8 cellular contexts compared by ENCODE assay signal in the genomic region with DNA sequence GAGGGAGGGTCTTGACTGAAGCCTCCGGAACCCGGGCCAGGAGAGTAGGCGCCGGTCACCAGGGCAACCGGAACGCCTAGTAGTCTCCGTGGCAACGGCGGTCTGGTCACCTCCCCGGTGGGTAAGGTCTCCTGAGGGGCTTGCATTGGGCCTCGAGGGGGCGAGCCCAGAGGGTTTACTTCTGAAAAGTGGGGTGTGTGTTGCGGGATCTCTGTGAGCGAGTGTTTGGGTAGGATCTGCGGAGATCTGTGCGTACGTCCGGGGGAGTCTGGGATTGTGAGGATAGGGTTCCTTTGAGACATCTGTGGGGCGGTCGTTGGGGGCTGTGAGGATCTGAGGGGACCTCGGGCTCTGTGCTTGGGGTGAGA. TPM values are rescaled to one million over a fixed set of nuclear protein-coding genes. Genes with fewer than 3 reads are reported as not detected.
DNase-seq lines count a peak whose midpoint lies in the region; ATAC-seq, FAIRE-seq and TF ChIP-seq lines count a peak whose summit lies in the region.

A gene with protein sequence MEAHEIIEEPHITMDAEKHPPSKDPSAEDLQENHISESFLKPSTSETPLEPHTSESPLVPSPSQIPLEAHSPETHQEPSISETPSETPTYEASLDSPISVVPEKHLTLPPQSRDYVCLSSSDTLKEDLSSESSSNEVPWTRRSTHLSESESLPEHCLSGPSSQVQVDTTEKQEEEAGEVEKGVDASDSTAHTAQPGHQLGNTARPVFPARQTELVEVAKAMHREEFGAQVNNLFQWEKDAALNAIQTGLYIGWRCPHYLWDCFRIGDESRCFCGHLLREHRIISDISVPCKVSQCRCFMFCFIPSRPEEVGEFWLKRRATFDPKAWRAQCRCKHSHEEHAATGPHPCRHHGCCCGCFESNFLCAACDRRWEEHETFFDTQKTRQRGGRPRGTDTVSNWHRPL (minus strand): TSS at position 17 of the 368 bp plus-strand sequence. CDS start 2,571 bp downstream, outside the sequence.

- TF ChIP-seq CTCF in astrocyte (IDR thresholded peaks at IDR 0.05; ENCODE audit: insufficient read depth, low read depth, low read length) = no peak

- H3K4me3 ChIP-seq in Karpas-422 (ENCODE audit: low read length) = peak within 1 kb of the TSS; percentile 71
- H3K4me3 ChIP-seq in astrocyte (ENCODE audit: insufficient read depth, low read depth, low read length) = peak within 1 kb of the TSS; percentile 83

- H3K79me2 ChIP-seq in Karpas-422 (ENCODE audit: low read length) (no peaks in the 10 kb centered on the region), astrocyte (ENCODE audit: insufficient read depth, low read length) (no peaks in the 10 kb centered on the region)

- H3K4me1 Mint-ChIP-seq in astrocyte (ENCODE audit: low read depth, unreplicated experiment) = peaks cover 10% of the 10 kb centered on the region
- peaks cover 43% of the 10 kb centered on the region for H3K4me1 Mint-ChIP-seq in stimulated activated naive CD8-positive, alpha-beta T cell treated with anti-CD3 and anti-CD28 coated beads, Interleukin-15, amount 100 ng/mL, for 72 hours

- peak within 1 kb of the TSS; percentile 90 for H3K4me3 Mint-ChIP-seq in astrocyte (ENCODE audit: unreplicated experiment)
- H3K4me3 Mint-ChIP-seq in stimulated activated naive CD8-positive, alpha-beta T cell treated with anti-CD3 and anti-CD28 coated beads, Interleukin-15, amount 100 ng/mL, for 72 hours = peak within 1 kb of the TSS; percentile 92 to 94

- H3K27me3 ChIP-seq in Karpas-422 (ENCODE audit: low read length) (no peaks in the 10 kb centered on the region), astrocyte (ENCODE audit: insufficient read depth, low read length) (no peaks in the 10 kb centered on the region)

- peaks cover 14% of the 10 kb centered on the region for H3K4me1 ChIP-seq in Karpas-422 (ENCODE audit: low read length)
- H3K4me1 ChIP-seq in astrocyte (ENCODE audit: insufficient read depth, low read length) = peaks cover 16% of the 10 kb centered on the region

- H3K9ac ChIP-seq in Karpas-422 (ENCODE audit: low read length) (peak within 1 kb of the TSS; percentile 77), astrocyte (ENCODE audit: low read length) (peak within 1 kb of the TSS; percentile 91)

- H3K27ac ChIP-seq in Karpas-422 (ENCODE audit: low read length) = no peak within 1 kb of the TSS
- H3K27ac ChIP-seq in astrocyte (ENCODE audit: low read depth, low read length) = peak within 1 kb of the TSS; percentile 73

- H2AFZ ChIP-seq in Karpas-422 (ENCODE audit: low read length) (peak within 1 kb of the TSS; percentile 86; the same call in 1 of the 2 replicates), astrocyte (ENCODE audit: low read depth, low read length) (peak within 1 kb of the TSS; percentile 100)

- no peaks in the 10 kb centered on the region for H3K9me3 ChIP-seq in Karpas-422 (ENCODE audit: low read length)
- H3K9me3 ChIP-seq in astrocyte (ENCODE audit: insufficient read depth, low read depth, low read length) = no peaks in the 10 kb centered on the region

- ATAC-seq in stimulated activated naive CD8-positive, alpha-beta T cell treated with anti-CD3 and anti-CD28 coated beads, Interleukin-15, amount 100 ng/mL, for 72 hours = peak; percentile 27

- H4K20me1 ChIP-seq in Karpas-422 (ENCODE audit: insufficient read depth, low read depth, low read length) (no peaks in the 10 kb centered on the region), astrocyte (ENCODE audit: insufficient read depth, low read length) (no peaks in the 10 kb centered on the region)

- H3K27me3 Mint-ChIP-seq in astrocyte (ENCODE audit: low read depth, unreplicated experiment) = peaks cover 8% of the 10 kb centered on the region
- peaks cover 12% of the 10 kb centered on the region for H3K27me3 Mint-ChIP-seq in stimulated activated naive CD8-positive, alpha-beta T cell treated with anti-CD3 and anti-CD28 coated beads, Interleukin-15, amount 100 ng/mL, for 72 hours

- H3K36me3 ChIP-seq in Karpas-422 (ENCODE audit: insufficient read depth, low read length) (no peaks in the 10 kb centered on the region), astrocyte (ENCODE audit: insufficient read depth, low read length) (no peaks in the 10 kb centered on the region)

- H3K27ac Mint-ChIP-seq in astrocyte (ENCODE audit: unreplicated experiment) = peak within 1 kb of the TSS; percentile 86
- peak within 1 kb of the TSS; percentile 89 to 95 for H3K27ac Mint-ChIP-seq in stimulated activated naive CD8-positive, alpha-beta T cell treated with anti-CD3 and anti-CD28 coated beads, Interleukin-15, amount 100 ng/mL, for 72 hours

- TF ChIP-seq POLR2A in H54 (IDR thresholded peaks at IDR 0.05; ENCODE audit: low read depth, low read length) = no peak

- peaks cover 6% of the 10 kb centered on the region for H3K36me3 Mint-ChIP-seq in astrocyte (ENCODE audit: low read depth, unreplicated experiment)

- no peaks in the 10 kb centered on the region for H3K9me3 Mint-ChIP-seq in astrocyte (ENCODE audit: unreplicated experiment)
- no peaks in the 10 kb centered on the region for H3K9me3 Mint-ChIP-seq in stimulated activated naive CD8-positive, alpha-beta T cell treated with anti-CD3 and anti-CD28 coated beads, Interleukin-15, amount 100 ng/mL, for 72 hours

- DNase-seq in DMS53 (lab: John Stamatoyannopoulos, UW) (peak; percentile 59), DMS53 treated with DMSO at 0.1 percent for 48 hours (lab: John Stamatoyannopoulos, UW; ENCODE audit: unreplicated experiment) (no peak), Karpas-422 (no peak), astrocyte (ENCODE audit: low read depth) (no peak), left kidney (ENCODE audit: low read depth, low spot score) (peak; percentile 85), NCI-H1048 (lab: John Stamatoyannopoulos, UW) (no peak), H54 (ENCODE audit: insufficient read length, low spot score) (no peak)
- no peak for DNase-seq in stimulated activated naive CD8-positive, alpha-beta T cell treated with anti-CD3 and anti-CD28 coated beads, Interleukin-15, amount 100 ng/mL, for 72 hours

- no peaks in the 10 kb centered on the region for H3K9me2 ChIP-seq in Karpas-422 (replicated peaks; ENCODE audit: insufficient read depth, low read length)

- FAIRE-seq in astrocyte (lab: Jason Lieb, UNC) (no peak), H54 (lab: Jason Lieb, UNC) (no peak)

- peak within 1 kb of the TSS; percentile 82 for H3K4me2 ChIP-seq in Karpas-422 (ENCODE audit: low read depth, low read length, poor library complexity, severe bottlenecking)
- H3K4me2 ChIP-seq in astrocyte (ENCODE audit: low read length) = peak within 1 kb of the TSS; percentile 100

RNA-seq across cellular contexts. Expression of the gene that starts here (rescaled TPM):
- total RNA-seq in Karpas-422 (2014; rRNA removed; shearing (Covaris generic); ENCODE audit: low replicate concordance) = not detected in 2 replicates
- not detected in 2 replicates for total RNA-seq in astrocyte

Comparison
In these comparisons a context has a peak if more than half of its experiments do, and no peak if none do; other contexts are left out.
1. DNase-seq: peak in DMS53 (single experiment) and left kidney (single experiment); none in DMS53 treated with DMSO at 0.1 percent for 48 hours (single experiment), Karpas-422 (single experiment), astrocyte (single experiment), stimulated activated naive CD8-positive, alpha-beta T cell treated with anti-CD3 and anti-CD28 coated beads, Interleukin-15, amount 100 ng/mL, for 72 hours (0 of 2), NCI-H1048 (single experiment) and H54 (single experiment).